ENCODE assay signal across 13 cellular contexts in genomic region chr17:48486557-48486956, GRCh38. TPM values are rescaled to one million over a fixed set of nuclear protein-coding genes. Genes with fewer than 3 reads are reported as not detected.
A peak's percentile ranks its signal among the peaks of the same experiment; 100 is the strongest.
DNase-seq lines count a peak whose midpoint lies in the region; ATAC-seq and TF ChIP-seq lines count a peak whose summit lies in the region.
"Had no signal": no experiment of that assay in that cellular context is flagged by ENCODE, and none has a peak within 500 bp of the region (broad histone marks: within the 10 kb centered on the region; RNA-seq: fewer than 3 reads in every experiment).

No MANE protein-coding gene starts in this region.

- 0 out of 2 replicates have a peak, but pooled peaks cover 3% of the 10 kb centered on the region for H3F3A ChIP-seq in GM23338 (replicated peaks; ENCODE audit: low read depth)

- peaks cover 17% of the 10 kb centered on the region for H3K27me3 Mint-ChIP-seq in GM23338 (ENCODE audit: insufficient read depth, low read depth, poor library complexity)
- peaks cover 7% of the 10 kb centered on the region for H3K27me3 Mint-ChIP-seq in glutamatergic neuron (ENCODE audit: unreplicated experiment)

- H3K27me3 ChIP-seq in GM23338 (ENCODE audit: insufficient read depth): peaks cover 24% of the 10 kb centered on the region
- no peaks in the 10 kb centered on the region for H3K27me3 ChIP-seq in SJSA1 (replicated peaks)
- no peaks in the 10 kb centered on the region for H3K27me3 ChIP-seq in fibroblast of lung (ENCODE audit: control insufficient read depth, insufficient read depth, low read length)

- H4K20me1 ChIP-seq in GM23338 (replicated peaks; ENCODE audit: insufficient read depth) (0 out of 2 replicates have a peak, but pooled peaks cover 5% of the 10 kb centered on the region), fibroblast of lung (ENCODE audit: control insufficient read depth, extremely low read depth, insufficient read depth, low read length) (no peaks in the 10 kb centered on the region)

- DNase-seq in GM23338 (ENCODE audit: low spot score) (no peak), SJSA1 (ENCODE audit: low read depth in 1 of 2, low spot score in 2 of 2) (peak; percentile 72 to 92), fibroblast of lung (ENCODE audit: low read depth in 2 of 2) (peak; percentile 97 to 100), skeletal muscle cell (ENCODE audit: low read depth) (peak; percentile 95), sciatic nerve (ENCODE audit: low spot score) (no peak), glutamatergic neuron (no peak), NOMO-1 (lab: John Stamatoyannopoulos, UW; ENCODE audit: unreplicated experiment in 2 of 2) (no peak)
- DNase-seq: activated T-cell treated with anti-CD3 and anti-CD28 coated beads for 4 hours had no signal

- H3K4me3 Mint-ChIP-seq in GM23338 (no peak overlapping the region), glutamatergic neuron (ENCODE audit: unreplicated experiment) (no peak overlapping the region)

- intact Hi-C loops in sciatic nerve (cut with DNase I): no loop called here

- no peaks in the 10 kb centered on the region for H3K9me3 ChIP-seq in SJSA1 (replicated peaks)
- no peaks in the 10 kb centered on the region for H3K9me3 ChIP-seq in fibroblast of lung (ENCODE audit: control insufficient read depth, insufficient read depth, low read depth, low read length)
- H3K9me3 ChIP-seq: prostate gland had no signal

- H3K36me3 ChIP-seq in GM23338 (ENCODE audit: insufficient read depth): no peaks in the 10 kb centered on the region
- no peaks in the 10 kb centered on the region for H3K36me3 ChIP-seq in SJSA1
- no peaks in the 10 kb centered on the region for H3K36me3 ChIP-seq in fibroblast of lung (ENCODE audit: control insufficient read depth, insufficient read depth, low read length)
- H3K36me3 ChIP-seq: prostate gland had no signal

- H3K27ac Mint-ChIP-seq in GM23338 (no peak overlapping the region), glutamatergic neuron (ENCODE audit: unreplicated experiment) (no peak overlapping the region)

- H3K4me1 Mint-ChIP-seq in GM23338: peaks cover 21% of the 10 kb centered on the region
- no peaks in the 10 kb centered on the region for H3K4me1 Mint-ChIP-seq in glutamatergic neuron (ENCODE audit: low read depth, unreplicated experiment)

- H3K9me3 Mint-ChIP-seq in GM23338 (no peaks in the 10 kb centered on the region; the same call in 2 of the 3 replicates), glutamatergic neuron (ENCODE audit: unreplicated experiment) (no peaks in the 10 kb centered on the region)

- H3K9me2 ChIP-seq in GM23338 (ENCODE audit: insufficient read depth): no peaks in the 10 kb centered on the region

- peak overlapping the region; percentile 91; the same call in 1 of the 2 replicates for H2AFZ ChIP-seq in GM23338
- no peak overlapping the region for H2AFZ ChIP-seq in fibroblast of lung (ENCODE audit: low read length)

- no peak overlapping the region for H3K4me3 ChIP-seq in GM23338
- H3K4me3 ChIP-seq in SJSA1: no peak overlapping the region
- H3K4me3 ChIP-seq in fibroblast of lung (replicated peaks in 1 of 4; ENCODE audit: control extremely low read depth in 1 of 4, insufficient read depth in 1 of 4, low read depth in 3 of 4, low read length in 4 of 4): no peak overlapping the region
- H3K4me3 ChIP-seq in skeletal muscle cell (ENCODE audit: low read depth, low read length): no peak overlapping the region
- H3K4me3 ChIP-seq: prostate gland had no signal

- no peak for ATAC-seq in GM23338
- ATAC-seq in GM21447 (IDR thresholded peaks at IDR 0.05; ENCODE audit: unreplicated experiment): no peak
- ATAC-seq in sciatic nerve: no peak

- H3K4me1 ChIP-seq in GM23338 (ENCODE audit: insufficient read depth): peaks cover 14% of the 10 kb centered on the region
- peaks cover 55% of the 10 kb centered on the region for H3K4me1 ChIP-seq in SJSA1 (replicated peaks)
- H3K4me1 ChIP-seq in fibroblast of lung (ENCODE audit: control insufficient read depth, extremely low read depth, insufficient read depth, low read length): peaks cover 28% of the 10 kb centered on the region
- H3K4me1 ChIP-seq: prostate gland had no signal

- H3K36me3 Mint-ChIP-seq in GM23338 (ENCODE audit: low read depth) (no peaks in the 10 kb centered on the region), glutamatergic neuron (ENCODE audit: unreplicated experiment) (no peaks in the 10 kb centered on the region)

- H3K27ac ChIP-seq in GM23338 (ENCODE audit: low read depth): no peak overlapping the region
- H3K27ac ChIP-seq in SJSA1: peak overlapping the region; percentile 15; the same call in 1 of the 2 replicates
- peak overlapping the region; percentile 48 for H3K27ac ChIP-seq in fibroblast of lung (ENCODE audit: insufficient read depth, low read length)
- H3K27ac ChIP-seq: KMS-11, prostate gland had no signal

- H3K4me2 ChIP-seq in GM23338 (no peak overlapping the region), fibroblast of lung (ENCODE audit: extremely low read depth, insufficient read depth, low read length) (peak overlapping the region; percentile 21)
- H3K4me2 ChIP-seq: KMS-11 had no signal

- no peak for TF ChIP-seq CTCF in GM23338 (conservative IDR thresholded peaks at IDR 0.05; ENCODE audit: low read depth in 2 of 2)
- peak; percentile 41 to 54 for TF ChIP-seq CTCF in fibroblast of lung (conservative IDR thresholded peaks at IDR 0.05 in 1 of 2, IDR thresholded peaks at IDR 0.05 in 1 of 2; ENCODE audit: low read depth in 1 of 2, low read length in 2 of 2)
- no peak for TF ChIP-seq CTCF in glutamatergic neuron (IDR thresholded peaks at IDR 0.05; ENCODE audit: partially characterized antibody, unreplicated experiment)

- H3K79me2 ChIP-seq in GM23338 (replicated peaks; ENCODE audit: insufficient read depth) (no peaks in the 10 kb centered on the region), fibroblast of lung (ENCODE audit: control insufficient read depth, insufficient read depth, low read length) (no peaks in the 10 kb centered on the region)

- no peak overlapping the region for H3K9ac ChIP-seq in fibroblast of lung (ENCODE audit: insufficient read depth, low read length)
- H3K9ac ChIP-seq: KMS-11 had no signal

TF ChIP-seq in GM23338, 12 proteins besides CTCF, POLR2A, EP300 and RAD21 (continues in another document):
- TF ChIP-seq EZH2 (IDR thresholded peaks at IDR 0.05; ENCODE audit: low read depth, unreplicated experiment): no peak
- TF ChIP-seq, protein P1, sequence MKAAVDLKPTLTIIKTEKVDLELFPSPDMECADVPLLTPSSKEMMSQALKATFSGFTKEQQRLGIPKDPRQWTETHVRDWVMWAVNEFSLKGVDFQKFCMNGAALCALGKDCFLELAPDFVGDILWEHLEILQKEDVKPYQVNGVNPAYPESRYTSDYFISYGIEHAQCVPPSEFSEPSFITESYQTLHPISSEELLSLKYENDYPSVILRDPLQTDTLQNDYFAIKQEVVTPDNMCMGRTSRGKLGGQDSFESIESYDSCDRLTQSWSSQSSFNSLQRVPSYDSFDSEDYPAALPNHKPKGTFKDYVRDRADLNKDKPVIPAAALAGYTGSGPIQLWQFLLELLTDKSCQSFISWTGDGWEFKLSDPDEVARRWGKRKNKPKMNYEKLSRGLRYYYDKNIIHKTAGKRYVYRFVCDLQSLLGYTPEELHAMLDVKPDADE (IDR thresholded peaks at IDR 0.05): no peak
- no peak for TF ChIP-seq POLR2AphosphoS5 (IDR thresholded peaks at IDR 0.05; ENCODE audit: low read depth)

RNA-seq across cellular contexts. Expression of gene HOXB1, which starts 44.3 kb away (rescaled TPM):
- not detected in 2 replicates for total RNA-seq in GM23338 (2014; rRNA removed; shearing (Covaris generic))
- polyA plus RNA-seq in GM23338 (2016; fragmentation: Nextera tagmentation; extraction: Ambion mirVana): not detected in 2 replicates
- not detected in 2 replicates for total RNA-seq in SJSA1 (2014; rRNA removed; shearing (Covaris generic))
- not detected in 2 replicates for total RNA-seq in fibroblast of lung
- not detected in 2 replicates for polyA plus RNA-seq in fibroblast of lung
- not detected in 2 replicates for polyA plus RNA-seq in fibroblast of lung (2012)
- polyA minus RNA-seq in fibroblast of lung (ENCODE audit: low replicate concordance): not detected in 2 replicates
- not detected for total RNA-seq in sciatic nerve
- total RNA-seq in glutamatergic neuron (ENCODE audit: unreplicated experiment): not detected
- total RNA-seq: chondrocyte; prostate gland; T-helper 2 cell treated with Interferon-gamma antibody and Interleukin-4, amounts not matched to agents 100 ng/mL and 5 ng/mL, for 36 hours had no signal

RNA-seq across cellular contexts. Expression of gene SKAP1, which starts 56.5 kb away (rescaled TPM):
- total RNA-seq in GM23338 (2014; rRNA removed; shearing (Covaris generic)): not detected in 2 replicates
- polyA plus RNA-seq in GM23338 (2016; fragmentation: Nextera tagmentation; extraction: Ambion mirVana) (0.27 and 0.59 TPM in 2 replicates), fibroblast of lung (not detected in 2 replicates)
- 1.3 and 6.8 TPM in 2 replicates for total RNA-seq in SJSA1 (2014; rRNA removed; shearing (Covaris generic))
- total RNA-seq in fibroblast of lung (not detected in 2 replicates), sciatic nerve (7.4 TPM), glutamatergic neuron (ENCODE audit: unreplicated experiment) (not detected)
- not detected in 2 replicates for polyA plus RNA-seq in fibroblast of lung (2012)
- polyA minus RNA-seq in fibroblast of lung (ENCODE audit: low replicate concordance): not detected in 2 replicates
- total RNA-seq: chondrocyte had no signal

RNA-seq across cellular contexts. Expression of gene HOXB2, which starts 58.4 kb away (rescaled TPM):
- total RNA-seq in GM23338 (2014; rRNA removed; shearing (Covaris generic)): not detected in 2 replicates
- 0.37 TPM in 1 of 2 replicates, not detected in the other for polyA plus RNA-seq in GM23338 (2016; fragmentation: Nextera tagmentation; extraction: Ambion mirVana)
- 4.2 and 10.5 TPM in 2 replicates for total RNA-seq in SJSA1 (2014; rRNA removed; shearing (Covaris generic))
- total RNA-seq in fibroblast of lung: 9.2 and 12.2 TPM in 2 replicates
- polyA plus RNA-seq in fibroblast of lung: 12.3 and 15.9 TPM in 2 replicates
- polyA plus RNA-seq in fibroblast of lung (2012): 18.2 and 25.8 TPM in 2 replicates
- polyA minus RNA-seq in fibroblast of lung (ENCODE audit: low replicate concordance): 10.2 and 12.9 TPM in 2 replicates
- total RNA-seq in sciatic nerve: 23.1 TPM
- 12.7 TPM for total RNA-seq in glutamatergic neuron (ENCODE audit: unreplicated experiment)

Comparison
In these comparisons a context has a peak if more than half of its experiments do, and no peak if none do; other contexts are left out.
1. DNase-seq: peak in SJSA1 (2 of 2), fibroblast of lung (2 of 2) and skeletal muscle cell (single experiment); none in GM23338 (single experiment), sciatic nerve (single experiment), glutamatergic neuron (single experiment) and NOMO-1 (0 of 2).
2. CTCF ChIP-seq: peak in fibroblast of lung (2 of 2); none in GM23338 (0 of 2) and glutamatergic neuron (single experiment).